ENCODE assay signal across 9 cellular contexts in the genomic region with DNA sequence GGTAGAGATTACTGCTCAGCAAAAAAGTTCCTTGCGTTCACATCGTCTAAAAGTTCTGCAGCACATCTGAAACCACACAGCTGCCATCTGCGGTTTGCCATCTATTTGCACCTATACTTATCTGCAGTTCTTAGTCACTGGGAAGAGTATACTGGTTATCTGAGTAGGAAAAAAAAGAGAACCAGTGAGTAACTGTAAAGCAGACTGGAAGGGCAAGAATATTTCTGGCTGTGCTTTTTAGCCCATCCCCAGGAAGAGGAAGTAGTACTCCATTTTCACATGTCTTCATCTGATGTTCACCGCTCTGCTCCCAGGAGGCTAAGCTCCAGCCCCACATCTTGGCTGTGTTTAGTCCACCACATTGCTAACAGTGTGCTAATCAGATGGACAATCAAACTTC. TPM values are rescaled to one million over a fixed set of nuclear protein-coding genes. Genes with fewer than 3 reads are reported as not detected.
DNase-seq lines count a peak whose midpoint lies in the region; ATAC-seq and TF ChIP-seq lines count a peak whose summit lies in the region.
"Had no signal": no experiment of that assay in that cellular context is flagged by ENCODE, and none has a peak within 500 bp of the region (broad histone marks: within the 10 kb centered on the region; RNA-seq: fewer than 3 reads in every experiment).

No MANE protein-coding gene starts in this region.

- H3K4me3 ChIP-seq in fibroblast of villous mesenchyme (ENCODE audit: low read depth, low read length): no peak overlapping the region
- H3K4me3 ChIP-seq: prostate gland had no signal

- H3K9me3 Mint-ChIP-seq in stimulated activated memory B cell treated with anti-CD40 and anti-IgM and Interleukin-4, amounts not matched to agents 10 μg/mL and 1 μg/mL and 100 μg/mL, for 72 hours: no peaks in the 10 kb centered on the region

- H3K27ac Mint-ChIP-seq in stimulated activated memory B cell treated with anti-CD40 and anti-IgM and Interleukin-4, amounts not matched to agents 10 μg/mL and 1 μg/mL and 100 μg/mL, for 72 hours: no peak overlapping the region

- no peak for TF ChIP-seq CTCF in fibroblast of villous mesenchyme (IDR thresholded peaks at IDR 0.05; ENCODE audit: insufficient read depth, low read depth, low read length)

- ATAC-seq in GM18498 (IDR thresholded peaks at IDR 0.05; ENCODE audit: unreplicated experiment) (peak; percentile 75), HG02623 (IDR thresholded peaks at IDR 0.05; ENCODE audit: unreplicated experiment) (peak; percentile 62), HG02981 (IDR thresholded peaks at IDR 0.05; ENCODE audit: unreplicated experiment) (no peak)
- ATAC-seq in stimulated activated memory B cell treated with anti-CD40 and anti-IgM and Interleukin-4, amounts not matched to agents 10 μg/mL and 1 μg/mL and 100 μg/mL, for 72 hours: no peak

- peak; percentile 86 for DNase-seq in NOMO-1 treated with dmso at 0.1 percent for 144 hours (lab: John Stamatoyannopoulos, UW; ENCODE audit: unreplicated experiment)
- DNase-seq in fibroblast of villous mesenchyme (ENCODE audit: low read depth): peak; percentile 76
- no peak for DNase-seq in NCI-H2171 (lab: John Stamatoyannopoulos, UW)
- no peak for DNase-seq in NCI-H345 treated with DMSO at 0.1 percent for 48 hours (lab: John Stamatoyannopoulos, UW; ENCODE audit: unreplicated experiment)

- peaks cover 59% of the 10 kb centered on the region for H3K27me3 Mint-ChIP-seq in stimulated activated memory B cell treated with anti-CD40 and anti-IgM and Interleukin-4, amounts not matched to agents 10 μg/mL and 1 μg/mL and 100 μg/mL, for 72 hours

- peaks cover 6% of the 10 kb centered on the region for H3K4me1 Mint-ChIP-seq in stimulated activated memory B cell treated with anti-CD40 and anti-IgM and Interleukin-4, amounts not matched to agents 10 μg/mL and 1 μg/mL and 100 μg/mL, for 72 hours

- H3K4me3 Mint-ChIP-seq in stimulated activated memory B cell treated with anti-CD40 and anti-IgM and Interleukin-4, amounts not matched to agents 10 μg/mL and 1 μg/mL and 100 μg/mL, for 72 hours: no peak overlapping the region

- no peaks in the 10 kb centered on the region for H3K36me3 Mint-ChIP-seq in stimulated activated memory B cell treated with anti-CD40 and anti-IgM and Interleukin-4, amounts not matched to agents 10 μg/mL and 1 μg/mL and 100 μg/mL, for 72 hours

RNA-seq across cellular contexts. Expression of gene EFNB2, which starts 35.6 kb away (rescaled TPM):
- total RNA-seq in fibroblast of villous mesenchyme: 7.4 and 10.8 TPM in 2 replicates

Comparison
In these comparisons a context has a peak if more than half of its experiments do, and no peak if none do; other contexts are left out.
1. ATAC-seq: peak in GM18498 (single experiment) and HG02623 (single experiment); none in HG02981 (single experiment) and stimulated activated memory B cell treated with anti-CD40 and anti-IgM and Interleukin-4, amounts not matched to agents 10 μg/mL and 1 μg/mL and 100 μg/mL, for 72 hours (single experiment).
2. DNase-seq: peak in NOMO-1 treated with dmso at 0.1 percent for 144 hours (single experiment) and fibroblast of villous mesenchyme (single experiment); none in NCI-H2171 (single experiment) and NCI-H345 treated with DMSO at 0.1 percent for 48 hours (single experiment).